ENCODE assay signal across 1 cellular context in the genomic region with DNA sequence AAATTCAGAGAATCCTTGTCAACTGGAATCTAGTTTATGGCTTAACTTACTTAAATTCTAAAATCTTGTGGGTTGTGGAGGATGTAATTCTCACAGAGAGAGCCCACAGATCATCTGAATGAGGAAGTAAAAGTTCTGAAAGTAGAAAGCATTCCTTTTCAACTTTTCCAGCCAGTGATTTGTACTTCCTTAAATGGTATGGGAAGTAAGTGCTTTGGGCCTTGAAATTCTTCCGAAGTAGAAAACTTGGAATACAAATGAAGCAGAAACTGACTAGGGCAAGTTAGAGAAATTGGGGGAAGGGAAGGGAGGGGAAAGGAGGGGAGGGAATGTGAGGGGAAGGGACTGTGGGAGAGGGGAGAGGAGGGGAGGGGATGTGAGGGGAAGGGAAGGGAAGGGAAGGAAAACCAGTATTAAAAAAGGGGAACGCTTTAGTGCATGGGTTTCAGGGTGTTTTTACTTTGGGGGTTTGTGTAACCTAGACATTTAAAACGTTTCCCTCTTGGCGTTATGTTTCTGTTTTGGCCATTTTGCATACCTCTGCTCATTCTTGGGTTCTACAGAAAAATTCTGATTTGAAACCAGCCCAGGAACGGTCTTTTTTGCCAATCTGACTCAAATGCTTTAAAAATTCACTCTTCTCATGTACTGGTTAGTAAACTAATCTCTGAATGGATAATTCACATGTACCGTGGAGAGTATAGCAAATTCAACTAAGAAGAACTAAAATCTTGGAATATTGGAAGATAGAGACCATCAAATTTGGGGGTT.
TF ChIP-seq lines count a peak whose summit lies in the region.

No MANE protein-coding gene starts in this region.

TF ChIP-seq in GM23338, 12 proteins besides CTCF, POLR2A, EP300 and RAD21 (continued from another document):
- TF ChIP-seq, protein P1, sequence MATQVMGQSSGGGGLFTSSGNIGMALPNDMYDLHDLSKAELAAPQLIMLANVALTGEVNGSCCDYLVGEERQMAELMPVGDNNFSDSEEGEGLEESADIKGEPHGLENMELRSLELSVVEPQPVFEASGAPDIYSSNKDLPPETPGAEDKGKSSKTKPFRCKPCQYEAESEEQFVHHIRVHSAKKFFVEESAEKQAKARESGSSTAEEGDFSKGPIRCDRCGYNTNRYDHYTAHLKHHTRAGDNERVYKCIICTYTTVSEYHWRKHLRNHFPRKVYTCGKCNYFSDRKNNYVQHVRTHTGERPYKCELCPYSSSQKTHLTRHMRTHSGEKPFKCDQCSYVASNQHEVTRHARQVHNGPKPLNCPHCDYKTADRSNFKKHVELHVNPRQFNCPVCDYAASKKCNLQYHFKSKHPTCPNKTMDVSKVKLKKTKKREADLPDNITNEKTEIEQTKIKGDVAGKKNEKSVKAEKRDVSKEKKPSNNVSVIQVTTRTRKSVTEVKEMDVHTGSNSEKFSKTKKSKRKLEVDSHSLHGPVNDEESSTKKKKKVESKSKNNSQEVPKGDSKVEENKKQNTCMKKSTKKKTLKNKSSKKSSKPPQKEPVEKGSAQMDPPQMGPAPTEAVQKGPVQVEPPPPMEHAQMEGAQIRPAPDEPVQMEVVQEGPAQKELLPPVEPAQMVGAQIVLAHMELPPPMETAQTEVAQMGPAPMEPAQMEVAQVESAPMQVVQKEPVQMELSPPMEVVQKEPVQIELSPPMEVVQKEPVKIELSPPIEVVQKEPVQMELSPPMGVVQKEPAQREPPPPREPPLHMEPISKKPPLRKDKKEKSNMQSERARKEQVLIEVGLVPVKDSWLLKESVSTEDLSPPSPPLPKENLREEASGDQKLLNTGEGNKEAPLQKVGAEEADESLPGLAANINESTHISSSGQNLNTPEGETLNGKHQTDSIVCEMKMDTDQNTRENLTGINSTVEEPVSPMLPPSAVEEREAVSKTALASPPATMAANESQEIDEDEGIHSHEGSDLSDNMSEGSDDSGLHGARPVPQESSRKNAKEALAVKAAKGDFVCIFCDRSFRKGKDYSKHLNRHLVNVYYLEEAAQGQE (IDR thresholded peaks at IDR 0.05; ENCODE audit: unreplicated experiment) = no peak
- TF ChIP-seq, protein P2, sequence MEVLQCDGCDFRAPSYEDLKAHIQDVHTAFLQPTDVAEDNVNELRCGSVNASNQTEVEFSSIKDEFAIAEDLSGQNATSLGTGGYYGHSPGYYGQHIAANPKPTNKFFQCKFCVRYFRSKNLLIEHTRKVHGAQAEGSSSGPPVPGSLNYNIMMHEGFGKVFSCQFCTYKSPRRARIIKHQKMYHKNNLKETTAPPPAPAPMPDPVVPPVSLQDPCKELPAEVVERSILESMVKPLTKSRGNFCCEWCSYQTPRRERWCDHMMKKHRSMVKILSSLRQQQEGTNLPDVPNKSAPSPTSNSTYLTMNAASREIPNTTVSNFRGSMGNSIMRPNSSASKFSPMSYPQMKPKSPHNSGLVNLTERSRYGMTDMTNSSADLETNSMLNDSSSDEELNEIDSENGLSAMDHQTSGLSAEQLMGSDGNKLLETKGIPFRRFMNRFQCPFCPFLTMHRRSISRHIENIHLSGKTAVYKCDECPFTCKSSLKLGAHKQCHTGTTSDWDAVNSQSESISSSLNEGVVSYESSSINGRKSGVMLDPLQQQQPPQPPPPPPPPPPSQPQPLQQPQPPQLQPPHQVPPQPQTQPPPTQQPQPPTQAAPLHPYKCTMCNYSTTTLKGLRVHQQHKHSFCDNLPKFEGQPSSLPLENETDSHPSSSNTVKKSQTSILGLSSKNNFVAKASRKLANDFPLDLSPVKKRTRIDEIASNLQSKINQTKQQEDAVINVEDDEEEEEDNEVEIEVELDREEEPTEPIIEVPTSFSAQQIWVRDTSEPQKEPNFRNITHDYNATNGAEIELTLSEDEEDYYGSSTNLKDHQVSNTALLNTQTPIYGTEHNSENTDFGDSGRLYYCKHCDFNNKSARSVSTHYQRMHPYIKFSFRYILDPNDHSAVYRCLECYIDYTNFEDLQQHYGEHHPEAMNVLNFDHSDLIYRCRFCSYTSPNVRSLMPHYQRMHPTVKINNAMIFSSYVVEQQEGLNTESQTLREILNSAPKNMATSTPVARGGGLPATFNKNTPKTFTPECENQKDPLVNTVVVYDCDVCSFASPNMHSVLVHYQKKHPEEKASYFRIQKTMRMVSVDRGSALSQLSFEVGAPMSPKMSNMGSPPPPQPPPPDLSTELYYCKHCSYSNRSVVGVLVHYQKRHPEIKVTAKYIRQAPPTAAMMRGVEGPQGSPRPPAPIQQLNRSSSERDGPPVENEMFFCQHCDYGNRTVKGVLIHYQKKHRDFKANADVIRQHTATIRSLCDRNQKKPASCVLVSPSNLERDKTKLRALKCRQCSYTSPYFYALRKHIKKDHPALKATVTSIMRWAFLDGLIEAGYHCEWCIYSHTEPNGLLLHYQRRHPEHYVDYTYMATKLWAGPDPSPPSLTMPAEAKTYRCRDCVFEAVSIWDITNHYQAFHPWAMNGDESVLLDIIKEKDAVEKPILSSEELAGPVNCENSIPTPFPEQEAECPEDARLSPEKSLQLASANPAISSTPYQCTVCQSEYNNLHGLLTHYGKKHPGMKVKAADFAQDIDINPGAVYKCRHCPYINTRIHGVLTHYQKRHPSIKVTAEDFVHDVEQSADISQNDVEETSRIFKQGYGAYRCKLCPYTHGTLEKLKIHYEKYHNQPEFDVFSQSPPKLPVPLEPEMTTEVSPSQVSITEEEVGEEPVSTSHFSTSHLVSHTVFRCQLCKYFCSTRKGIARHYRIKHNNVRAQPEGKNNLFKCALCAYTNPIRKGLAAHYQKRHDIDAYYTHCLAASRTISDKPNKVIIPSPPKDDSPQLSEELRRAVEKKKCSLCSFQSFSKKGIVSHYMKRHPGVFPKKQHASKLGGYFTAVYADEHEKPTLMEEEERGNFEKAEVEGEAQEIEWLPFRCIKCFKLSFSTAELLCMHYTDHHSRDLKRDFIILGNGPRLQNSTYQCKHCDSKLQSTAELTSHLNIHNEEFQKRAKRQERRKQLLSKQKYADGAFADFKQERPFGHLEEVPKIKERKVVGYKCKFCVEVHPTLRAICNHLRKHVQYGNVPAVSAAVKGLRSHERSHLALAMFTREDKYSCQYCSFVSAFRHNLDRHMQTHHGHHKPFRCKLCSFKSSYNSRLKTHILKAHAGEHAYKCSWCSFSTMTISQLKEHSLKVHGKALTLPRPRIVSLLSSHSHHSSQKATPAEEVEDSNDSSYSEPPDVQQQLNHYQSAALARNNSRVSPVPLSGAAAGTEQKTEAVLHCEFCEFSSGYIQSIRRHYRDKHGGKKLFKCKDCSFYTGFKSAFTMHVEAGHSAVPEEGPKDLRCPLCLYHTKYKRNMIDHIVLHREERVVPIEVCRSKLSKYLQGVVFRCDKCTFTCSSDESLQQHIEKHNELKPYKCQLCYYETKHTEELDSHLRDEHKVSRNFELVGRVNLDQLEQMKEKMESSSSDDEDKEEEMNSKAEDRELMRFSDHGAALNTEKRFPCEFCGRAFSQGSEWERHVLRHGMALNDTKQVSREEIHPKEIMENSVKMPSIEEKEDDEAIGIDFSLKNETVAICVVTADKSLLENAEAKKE (CRISPR knock-in tag; IDR thresholded peaks at IDR 0.05) = no peak
- TF ChIP-seq EZH2phosphoT487 (IDR thresholded peaks at IDR 0.05; ENCODE audit: unreplicated experiment) = no peak
- no peak for TF ChIP-seq STAT1 (IDR thresholded peaks at IDR 0.05; ENCODE audit: unreplicated experiment)
- TF ChIP-seq JUNB (IDR thresholded peaks at IDR 0.05; ENCODE audit: unreplicated experiment) = no peak
TF ChIP-seq in GM23338: peak in this region for 0.
